ENCODE assay signal across 20 cellular contexts in genomic region chr14:99121027-99121875, GRCh38.
"Had no signal": no experiment of that assay in that cellular context is flagged by ENCODE, and none has a peak within 500 bp of the region (broad histone marks: within the 10 kb centered on the region; RNA-seq: fewer than 3 reads in every experiment).

No MANE protein-coding gene starts in this region.

- H3K27ac Mint-ChIP-seq: activated naive CD4-positive, alpha-beta T cell treated with anti-CD3 and anti-CD28 coated beads, Interleukin-2, amount 50 U/mL, for 72 hours; dendritic cell treated with granulocyte-macrophage colony-stimulating factor and Interleukin-4, amounts not matched to agents 40 ng/mL and 50 ng/mL, for 4 days; effector memory CD8-positive, alpha-beta T cell; mesothelial cell of epicardium; natural killer cell treated with Interleukin-12 subunit alpha and Interleukin-12 subunit beta and Interleukin-15 and Interleukin-18, amount 100 ng/mL, for 72 hours had no signal

- H3K27ac ChIP-seq: adrenal gland, breast epithelium, lower lobe of right lung, tibial nerve, uterus had no signal

- H3K4me3 Mint-ChIP-seq: dendritic cell treated with granulocyte-macrophage colony-stimulating factor and Interleukin-4, amounts not matched to agents 40 ng/mL and 50 ng/mL, for 4 days; effector memory CD8-positive, alpha-beta T cell; mesothelial cell of epicardium; natural killer cell treated with Interleukin-12 subunit alpha and Interleukin-12 subunit beta and Interleukin-15 and Interleukin-18, amount 100 ng/mL, for 72 hours had no signal

- H3K4me1 Mint-ChIP-seq: mesothelial cell of epicardium had no signal

- H3K4me1 ChIP-seq: adrenal gland, breast epithelium, lower lobe of right lung, tibial nerve, uterus had no signal

- H3K9me3 ChIP-seq: adrenal gland, breast epithelium, lower lobe of right lung, tibial nerve, uterus had no signal

- ATAC-seq: activated naive CD4-positive, alpha-beta T cell treated with anti-CD3 and anti-CD28 coated beads, Interleukin-2, amount 50 U/mL, for 72 hours; effector memory CD8-positive, alpha-beta T cell; left cardiac atrium; natural killer cell treated with Interleukin-12 subunit alpha and Interleukin-12 subunit beta and Interleukin-15 and Interleukin-18, amount 100 ng/mL, for 72 hours had no signal

- H3K36me3 Mint-ChIP-seq: activated naive CD4-positive, alpha-beta T cell treated with anti-CD3 and anti-CD28 coated beads, Interleukin-2, amount 50 U/mL, for 72 hours; mesothelial cell of epicardium; natural killer cell treated with Interleukin-12 subunit alpha and Interleukin-12 subunit beta and Interleukin-15 and Interleukin-18, amount 100 ng/mL, for 72 hours had no signal

- H3K4me3 ChIP-seq: adrenal gland, breast epithelium, lower lobe of right lung, tibial nerve, uterus had no signal

- DNase-seq: activated CD4-positive, alpha-beta T cell treated with anti-CD3 and anti-CD28 coated beads, Interleukin-2, amount 50 U/mL, for 1 hour; activated T-cell treated with anti-CD3 and anti-CD28 coated beads, Interleukin-2, amount 50 U/mL, for 1 hour; cerebellar nuclear complex; effector memory CD8-positive, alpha-beta T cell; foreskin fibroblast; glutamatergic neuron; hippocampal formation; left cardiac atrium; lower lobe of right lung; stimulated activated naive CD4-positive, alpha-beta T cell treated with Interleukin-2 at 50 U/mL for 16 hours; substantia nigra; T1000; uterus had no signal

- H3K36me3 ChIP-seq: adrenal gland, breast epithelium, lower lobe of right lung, tibial nerve, uterus had no signal

- H3K9me3 Mint-ChIP-seq: activated naive CD4-positive, alpha-beta T cell treated with anti-CD3 and anti-CD28 coated beads, Interleukin-2, amount 50 U/mL, for 72 hours; dendritic cell treated with granulocyte-macrophage colony-stimulating factor and Interleukin-4, amounts not matched to agents 40 ng/mL and 50 ng/mL, for 4 days; effector memory CD8-positive, alpha-beta T cell; mesothelial cell of epicardium; natural killer cell treated with Interleukin-12 subunit alpha and Interleukin-12 subunit beta and Interleukin-15 and Interleukin-18, amount 100 ng/mL, for 72 hours had no signal
